ENCODE assay signal across 9 cellular contexts in genomic region chr9:131409458-131409992, GRCh38. TPM values are rescaled to one million over a fixed set of nuclear protein-coding genes. Genes with fewer than 3 reads are reported as not detected.
DNase-seq lines count a peak whose midpoint lies in the region; FAIRE-seq and TF ChIP-seq lines count a peak whose summit lies in the region.
"Had no signal": no experiment of that assay in that cellular context is flagged by ENCODE, and none has a peak within 500 bp of the region (broad histone marks: within the 10 kb centered on the region; RNA-seq: fewer than 3 reads in every experiment).

No MANE protein-coding gene starts in this region.

- peak overlapping the region; percentile 83 for H3K27ac Mint-ChIP-seq in activated CD4-positive, alpha-beta T cell treated with anti-CD3 and anti-CD28 coated beads, Interleukin-2, amount 10 ng/mL, durations not matched to agents 24 days and 14 days
- peak overlapping the region; percentile 98 for H3K27ac Mint-ChIP-seq in glutamatergic neuron (ENCODE audit: unreplicated experiment)

- H3K4me3 Mint-ChIP-seq in activated CD4-positive, alpha-beta T cell treated with anti-CD3 and anti-CD28 coated beads, Interleukin-2, amount 10 ng/mL, durations not matched to agents 24 days and 14 days: peak overlapping the region; percentile 67
- H3K4me3 Mint-ChIP-seq in glutamatergic neuron (ENCODE audit: unreplicated experiment): peak overlapping the region; percentile 84

- no peak for TF ChIP-seq CTCF in glutamatergic neuron (IDR thresholded peaks at IDR 0.05; ENCODE audit: partially characterized antibody, unreplicated experiment)

- H3K4me1 Mint-ChIP-seq in activated CD4-positive, alpha-beta T cell treated with anti-CD3 and anti-CD28 coated beads, Interleukin-2, amount 10 ng/mL, durations not matched to agents 24 days and 14 days: peaks cover 70% of the 10 kb centered on the region
- H3K4me1 Mint-ChIP-seq in glutamatergic neuron (ENCODE audit: low read depth, unreplicated experiment): peaks cover 69% of the 10 kb centered on the region

- H3K4me3 ChIP-seq in SK-N-MC (no peak overlapping the region), skin epidermis (no peak overlapping the region)

- no peaks in the 10 kb centered on the region for H3K27me3 Mint-ChIP-seq in activated CD4-positive, alpha-beta T cell treated with anti-CD3 and anti-CD28 coated beads, Interleukin-2, amount 10 ng/mL, durations not matched to agents 24 days and 14 days
- peaks cover 8% of the 10 kb centered on the region for H3K27me3 Mint-ChIP-seq in glutamatergic neuron (ENCODE audit: unreplicated experiment)

- FAIRE-seq in HTR-8/SVneo (lab: Jason Lieb, UNC): no peak

- no peak for DNase-seq in activated CD4-positive, alpha-beta T cell treated with anti-CD3 and anti-CD28 coated beads, Interleukin-2, amount 10 ng/mL, durations not matched to agents 24 days and 14 days
- DNase-seq in activated CD4-positive, alpha-beta T cell treated with anti-CD3 and anti-CD28 coated beads, Interleukin-2, amount 50 U/mL, for 1 hour: no peak
- DNase-seq in SK-N-MC (ENCODE audit: low read depth, low spot score): no peak
- no peak for DNase-seq in glutamatergic neuron
- no peak for DNase-seq in AG20443 (ENCODE audit: low spot score)
- no peak for DNase-seq in RPMI8226
- DNase-seq in HTR-8/SVneo (ENCODE audit: insufficient read length, low spot score): no peak
- DNase-seq: stimulated activated CD8-positive, alpha-beta memory T cell treated with anti-CD3 and anti-CD28 coated beads, Interleukin-4, amount 100 ng/mL, for 48 hours had no signal

- 0 out of 2 replicates have a peak overlapping the region, but pooled peaks have one; percentile 7 for H3K27ac ChIP-seq in SK-N-MC
- H3K27ac ChIP-seq in skin epidermis: peak overlapping the region in 11 of 21 experiments; percentile 3 to 66 (median 33)

- intact Hi-C loops in activated CD4-positive, alpha-beta T cell treated with anti-CD3 and anti-CD28 coated beads, Interleukin-2, amount 10 ng/mL, durations not matched to agents 24 days and 14 days (cut with micrococcal nuclease): loop anchor here (5.0 to 10.0 kb wide), 3 partner anchors 37 to 235 kb away; no protein-coding TSS in a partner anchor

- H3K9me3 ChIP-seq in SK-N-MC (ENCODE audit: low read depth, low read length): no peaks in the 10 kb centered on the region

- no peaks in the 10 kb centered on the region for H3K9me3 Mint-ChIP-seq in activated CD4-positive, alpha-beta T cell treated with anti-CD3 and anti-CD28 coated beads, Interleukin-2, amount 10 ng/mL, durations not matched to agents 24 days and 14 days
- peaks cover 25% of the 10 kb centered on the region for H3K9me3 Mint-ChIP-seq in glutamatergic neuron (ENCODE audit: unreplicated experiment)

- H3K36me3 Mint-ChIP-seq in activated CD4-positive, alpha-beta T cell treated with anti-CD3 and anti-CD28 coated beads, Interleukin-2, amount 10 ng/mL, durations not matched to agents 24 days and 14 days (ENCODE audit: low read depth): peaks cover 32% of the 10 kb centered on the region
- H3K36me3 Mint-ChIP-seq in glutamatergic neuron (ENCODE audit: unreplicated experiment): peaks cover 6% of the 10 kb centered on the region

- no peak overlapping the region for H3K9ac ChIP-seq in SK-N-MC (ENCODE audit: insufficient read length)

- peaks cover 42% of the 10 kb centered on the region for H3K36me3 ChIP-seq in SK-N-MC (ENCODE audit: insufficient read depth, low read length)

RNA-seq across cellular contexts. Expression of gene PRRC2B, which starts 15.6 kb away (rescaled TPM):
- total RNA-seq in activated CD4-positive, alpha-beta T cell treated with anti-CD3 and anti-CD28 coated beads, Interleukin-2, amount 10 ng/mL, durations not matched to agents 24 days and 14 days: 114 and 128 TPM in 2 replicates
- total RNA-seq in glutamatergic neuron (ENCODE audit: unreplicated experiment): 489 TPM
